In genomic region chr13:51818771-51819511, GRCh38 we compare ENCODE assay signal across 10 cellular contexts. TPM values are rescaled to one million over a fixed set of nuclear protein-coding genes. Genes with fewer than 3 reads are reported as not detected.
DNase-seq lines count a peak whose midpoint lies in the region; ATAC-seq and TF ChIP-seq lines count a peak whose summit lies in the region.
"Had no signal": no experiment of that assay in that cellular context is flagged by ENCODE, and none has a peak within 500 bp of the region (broad histone marks: within the 10 kb centered on the region; RNA-seq: fewer than 3 reads in every experiment).

No MANE protein-coding gene starts in this region.

- no peaks in the 10 kb centered on the region for H3K79me2 ChIP-seq in mammary epithelial cell (ENCODE audit: insufficient read depth, low read length)

- H3K4me3 Mint-ChIP-seq in endothelial cell (ENCODE audit: unreplicated experiment): no peak overlapping the region

- H3K4me3 ChIP-seq in GM12865 (ENCODE audit: low read depth, low read length): no peak overlapping the region
- no peak overlapping the region for H3K4me3 ChIP-seq in mammary epithelial cell (replicated peaks in 1 of 3; ENCODE audit: insufficient read depth in 1 of 3, low read depth in 2 of 3, low read length in 3 of 3)
- no peak overlapping the region for H3K4me3 ChIP-seq in testis

- H3K27ac Mint-ChIP-seq in endothelial cell (ENCODE audit: unreplicated experiment): no peak overlapping the region

- no peaks in the 10 kb centered on the region for H3K9me3 Mint-ChIP-seq in endothelial cell (ENCODE audit: unreplicated experiment)

- H3K4me2 ChIP-seq in mammary epithelial cell (ENCODE audit: insufficient read depth, low read depth, low read length): no peak overlapping the region

- H3K27ac ChIP-seq in mammary epithelial cell (ENCODE audit: insufficient read depth, low read depth, low read length) (no peak overlapping the region), testis (no peak overlapping the region)

- no peaks in the 10 kb centered on the region for H3K9me3 ChIP-seq in mammary epithelial cell (replicated peaks; ENCODE audit: insufficient read depth, low read length)
- no peaks in the 10 kb centered on the region for H3K9me3 ChIP-seq in testis

- WGBS in mammary epithelial cell (ENCODE audit: low coverage, missing lambda C conversion rate): 80% methylated on average over 7 of the region's 9 CpGs
- 76 to 80% methylated on average over 9 of the region's 9 CpGs for WGBS in testis, 2 donors

- H3K4me1 ChIP-seq in mammary epithelial cell (ENCODE audit: insufficient read depth, low read length) (peaks cover 4% of the 10 kb centered on the region), testis (peaks cover 11% of the 10 kb centered on the region)

- H3K36me3 ChIP-seq in mammary epithelial cell (ENCODE audit: insufficient read depth, low read length) (no peaks in the 10 kb centered on the region), testis (ENCODE audit: low read depth, missing control alignments) (no peaks in the 10 kb centered on the region)

- intact Hi-C loops in mammary epithelial cell (cut with micrococcal nuclease): loop anchor here (10.0 kb wide), 1 partner anchor 636 kb away; the partner anchor contains the start of genes CKAP2 and VPS36
- intact Hi-C loops in testis (cut with DNase I; ENCODE audit: low total_unique reads): no loop called here

- dilution Hi-C loops in mammary epithelial cell (cut with HindIII; ENCODE audit: low sequenced_read_pairs): no loop called here

- no peaks in the 10 kb centered on the region for H4K20me1 ChIP-seq in mammary epithelial cell (ENCODE audit: insufficient read depth, low read length)

- H3K27me3 ChIP-seq in mammary epithelial cell (ENCODE audit: insufficient read depth, low read length) (no peaks in the 10 kb centered on the region), testis (no peaks in the 10 kb centered on the region)

- CTCF ChIA-PET in mammary epithelial cell (lab: Charles Lee; ENCODE audit: low non-redundant PET): no interaction called here

- TF ChIP-seq POLR2A in testis (IDR thresholded peaks at IDR 0.05): no peak

- no peaks in the 10 kb centered on the region for H3K36me3 Mint-ChIP-seq in endothelial cell (ENCODE audit: low read depth, unreplicated experiment)

- TF ChIP-seq CTCF in GM12865 (IDR thresholded peaks at IDR 0.05; ENCODE audit: insufficient read depth, low read depth, low read length, missing control alignments) (no peak), mammary epithelial cell (conservative IDR thresholded peaks at IDR 0.05 in 1 of 2, IDR thresholded peaks at IDR 0.05 in 1 of 2; ENCODE audit: extremely low read depth in 1 of 2, insufficient read depth in 1 of 2, low read depth in 1 of 2, low read length in 2 of 2) (no peak), testis (IDR thresholded peaks at IDR 0.05) (no peak), endothelial cell (IDR thresholded peaks at IDR 0.05; ENCODE audit: unreplicated experiment) (no peak)

- peaks cover 12% of the 10 kb centered on the region for H3K4me1 Mint-ChIP-seq in endothelial cell (ENCODE audit: unreplicated experiment)

- ATAC-seq in HG03442 (IDR thresholded peaks at IDR 0.05; ENCODE audit: unreplicated experiment) (peak; percentile 39), HG03571 (IDR thresholded peaks at IDR 0.05; ENCODE audit: unreplicated experiment) (no peak)

- no peak overlapping the region for H2AFZ ChIP-seq in mammary epithelial cell (ENCODE audit: low read depth, low read length)

- peak; percentile 57 for DNase-seq in GM12865 (ENCODE audit: low read depth)
- peak; percentile 55 for DNase-seq in mammary epithelial cell
- peak; percentile 50 for DNase-seq in stimulated activated CD4-positive, alpha-beta T cell treated with anti-CD3 and anti-CD28 coated beads, Interleukin-12 subunit alpha, Interleukin-12 subunit beta, amount 100 ng/mL, for 4 hours
- DNase-seq in mesenteric fat pad (ENCODE audit: low spot score): no peak
- DNase-seq in testis: no peak
- DNase-seq in endothelial cell (ENCODE audit: low spot score): no peak
- DNase-seq: mesendoderm had no signal

- H3K9ac ChIP-seq in mammary epithelial cell (ENCODE audit: insufficient read depth, low read length): no peak overlapping the region

- BruUV-seq in mammary epithelial cell (replicated peaks; lab: Mats Ljungman, UMichigan): no TSS peak

- in situ Hi-C loops in mammary epithelial cell (cut with MboI; ENCODE audit: low sequenced_read_pairs in 2 of 2): no loop called here

- H3K27me3 Mint-ChIP-seq in endothelial cell (ENCODE audit: unreplicated experiment): peaks cover 6% of the 10 kb centered on the region

RNA-seq across cellular contexts. Expression of gene DHRS12, which starts 15.0 kb away (rescaled TPM):
- total RNA-seq in mammary epithelial cell (1 to 10 TPM; 5.5 to 8.7 TPM), mesenteric fat pad (14.8 TPM), testis (10 to 100 TPM; 11.4 to 16.8 TPM), endothelial cell (ENCODE audit: unreplicated experiment) (13.3 TPM)
- polyA plus RNA-seq in mammary epithelial cell (4.0 TPM), testis (ENCODE audit: insufficient read depth, low read depth, low replicate concordance) (15.9 TPM)
- not detected for polyA minus RNA-seq in mammary epithelial cell

RNA-seq across cellular contexts. Expression of gene TMEM272, which starts 26.0 kb away (rescaled TPM):
- total RNA-seq in mammary epithelial cell: not detected
- polyA plus RNA-seq in mammary epithelial cell: not detected
- not detected for polyA minus RNA-seq in mammary epithelial cell
- total RNA-seq in mesenteric fat pad: 0.32 TPM
- total RNA-seq in testis: 1 to 10 TPM; 1.7 to 1.9 TPM
- 0.50 TPM for polyA plus RNA-seq in testis (ENCODE audit: insufficient read depth, low read depth, low replicate concordance)
- 0.15 TPM for total RNA-seq in endothelial cell (ENCODE audit: unreplicated experiment)
- total RNA-seq: subcutaneous adipose tissue had no signal

RNA-seq across cellular contexts. Expression of gene CCDC70, which starts 42.8 kb away (rescaled TPM):
- total RNA-seq in mammary epithelial cell: not detected
- polyA plus RNA-seq in mammary epithelial cell: not detected
- polyA minus RNA-seq in mammary epithelial cell: not detected
- not detected for total RNA-seq in mesenteric fat pad
- total RNA-seq in testis: 10 to 100 TPM; 35.7 to 82.2 TPM
- polyA plus RNA-seq in testis (ENCODE audit: insufficient read depth, low read depth, low replicate concordance): 175 TPM
- total RNA-seq in endothelial cell (ENCODE audit: unreplicated experiment): not detected
- total RNA-seq: subcutaneous adipose tissue had no signal

Comparison
In these comparisons a context has a peak if more than half of its experiments do, and no peak if none do; other contexts are left out.
1. DNase-seq: peak in GM12865 (single experiment), mammary epithelial cell (single experiment) and stimulated activated CD4-positive, alpha-beta T cell treated with anti-CD3 and anti-CD28 coated beads, Interleukin-12 subunit alpha, Interleukin-12 subunit beta, amount 100 ng/mL, for 4 hours (single experiment); none in mesenteric fat pad (single experiment), testis (single experiment) and endothelial cell (single experiment).
2. RNA of gene CCDC70, which starts 42.8 kb away (total RNA-seq): 35.7 to 82.2 TPM in testis; not detected in mammary epithelial cell, not detected in mesenteric fat pad (single experiment) and not detected in endothelial cell (single experiment); every median in the first group is over 10 times any median in the second.